In genomic region chr2:24559714-24560113, GRCh38 we compare ENCODE assay signal across 14 cellular contexts.
DNase-seq lines count a peak whose midpoint lies in the region; ATAC-seq and TF ChIP-seq lines count a peak whose summit lies in the region.
"Had no signal": no experiment of that assay in that cellular context is flagged by ENCODE, and none has a peak within 500 bp of the region (broad histone marks: within the 10 kb centered on the region; RNA-seq: fewer than 3 reads in every experiment).

No MANE protein-coding gene starts in this region.

- intact Hi-C loops in dorsolateral prefrontal cortex (cut with DNase I) (loop anchor here in 1 of 2 donors (5.0 kb wide), 1 partner anchor 67 kb away; the partner anchor contains the start of gene NCOA1), sigmoid colon (cut with DNase I) (no loop called here), OCI-LY7 (cut with micrococcal nuclease; ENCODE audit: unreplicated experiment) (no loop called here)

- TF ChIP-seq CTCF in BE2C (IDR thresholded peaks at IDR 0.05; ENCODE audit: low read depth, low read length) (no peak), dorsolateral prefrontal cortex (IDR thresholded peaks at IDR 0.05 in 54 of 56, conservative IDR thresholded peaks at IDR 0.05 in 2 of 56; ENCODE audit: low read depth in 1 of 56, partially characterized antibody in 56 of 56) (no peak), sigmoid colon (IDR thresholded peaks at IDR 0.05) (no peak), OCI-LY7 (conservative IDR thresholded peaks at IDR 0.05; ENCODE audit: low read length) (no peak)

- CTCF ChIA-PET in OCI-LY7 (lab: Charles Lee; ENCODE audit: unreplicated experiment), result no interaction called here

- H3K9me3 ChIP-seq in BE2C (no peaks in the 10 kb centered on the region), sigmoid colon (no peaks in the 10 kb centered on the region), OCI-LY7 (ENCODE audit: low read length) (0 out of 2 replicates have a peak, but pooled peaks cover 6% of the 10 kb centered on the region)
- H3K9me3 ChIP-seq: Caco-2 had no signal

- 79 to 93% methylated on average over 1 of the region's 1 CpG for WGBS in sigmoid colon, 2 donors

- H3K4me2 ChIP-seq in OCI-LY7 (ENCODE audit: low read length), result no peak overlapping the region

- peak overlapping the region in 1 of 8 donors; percentile 17 for H3K4me3 Mint-ChIP-seq in naive B cell

- ATAC-seq in naive B cell (ENCODE audit: low read depth in 2 of 2) (no peak), HG03159 (IDR thresholded peaks at IDR 0.05; ENCODE audit: unreplicated experiment) (no peak)

- H3K36me3 ChIP-seq in BE2C, result no peaks in the 10 kb centered on the region
- no peaks in the 10 kb centered on the region for H3K36me3 ChIP-seq in sigmoid colon
- H3K36me3 ChIP-seq in OCI-LY7 (ENCODE audit: insufficient read depth, low read length), result no peaks in the 10 kb centered on the region

- H2AFZ ChIP-seq in OCI-LY7 (ENCODE audit: low read length), result no peak overlapping the region

- no peaks in the 10 kb centered on the region for H4K20me1 ChIP-seq in OCI-LY7 (ENCODE audit: insufficient read depth, low read length)

- H3K9me2 ChIP-seq in OCI-LY7 (ENCODE audit: insufficient read depth, low read length), result no peaks in the 10 kb centered on the region

- H3K4me1 Mint-ChIP-seq in naive B cell, result peaks cover 28 to 41% (median 29%) of the 10 kb centered on the region in 3 donors

- TF ChIP-seq EP300 in sigmoid colon (IDR thresholded peaks at IDR 0.05), result no peak

- peaks cover 19 to 31% of the 10 kb centered on the region in 2 donors for H3K36me3 Mint-ChIP-seq in naive B cell

- H3K4me1 ChIP-seq in BE2C (0 out of 2 replicates have a peak, but pooled peaks cover 4% of the 10 kb centered on the region), sigmoid colon (peaks cover 0 to 26% (median 20%) of the 10 kb centered on the region in 4 donors), OCI-LY7 (ENCODE audit: insufficient read depth, low read length, poor library complexity, severe bottlenecking) (no peaks in the 10 kb centered on the region)

- no peaks in the 10 kb centered on the region for H3K27me3 ChIP-seq in BE2C
- no peaks in the 10 kb centered on the region for H3K27me3 ChIP-seq in dorsolateral prefrontal cortex
- no peaks in the 10 kb centered on the region for H3K27me3 ChIP-seq in sigmoid colon

- no TSS peak for BruUV-seq in OCI-LY7 (replicated peaks; lab: Mats Ljungman, UMichigan)

- peak; percentile 15 for DNase-seq in BE2C
- peak; percentile 80 for DNase-seq in M059J (ENCODE audit: low read depth)
- DNase-seq in dorsolateral prefrontal cortex, result no peak
- no peak for DNase-seq in naive B cell
- no peak for DNase-seq in sigmoid colon
- DNase-seq in OCI-LY7 (ENCODE audit: low spot score), result no peak
- no peak for DNase-seq in NCI-H1092 (lab: John Stamatoyannopoulos, UW)
- DNase-seq: activated CD4-positive, alpha-beta T cell treated with anti-CD3 and anti-CD28 coated beads, Interleukin-2, amount 50 U/mL, for 4 hours; activated effector memory CD4-positive, alpha-beta T cell treated with anti-CD3 and anti-CD28 coated beads, Interleukin-2, amount 50 U/mL, for 16 hours; Caco-2; effector CD4-positive, alpha-beta T cell; NCI-H774 had no signal

- H3K4me3 ChIP-seq in BE2C (ENCODE audit: low read depth, low read length) (no peak overlapping the region), dorsolateral prefrontal cortex (peak overlapping the region in 2 of 59 donors; percentile 18 to 36), sigmoid colon (no peak overlapping the region), OCI-LY7 (ENCODE audit: low read depth, low read length, poor library complexity, severe bottlenecking) (no peak overlapping the region)
- H3K4me3 ChIP-seq: skin epidermis had no signal

- no peaks in the 10 kb centered on the region for H3K79me2 ChIP-seq in OCI-LY7 (ENCODE audit: insufficient read depth, low read depth, low read length)

- peak overlapping the region in 35 of 59 donors; percentile 0 to 77 (median 48) for H3K27ac ChIP-seq in dorsolateral prefrontal cortex
- H3K27ac ChIP-seq in sigmoid colon, result peak overlapping the region in 1 of 4 donors; percentile 1
- no peak overlapping the region for H3K27ac ChIP-seq in OCI-LY7 (ENCODE audit: low read depth, low read length, poor library complexity, severe bottlenecking)

- peak overlapping the region in 4 of 6 donors; percentile 7 to 82 (median 24) for H3K27ac Mint-ChIP-seq in naive B cell

- POLR2A ChIA-PET in OCI-LY7 (lab: Charles Lee), result no interaction called here

- no peaks in the 10 kb centered on the region for H3K27me3 Mint-ChIP-seq in naive B cell

- TF ChIP-seq POLR2A in sigmoid colon (IDR thresholded peaks at IDR 0.05), result no peak

- H3K9me3 Mint-ChIP-seq in naive B cell, result peaks cover under 1 to 21% (median 8%) of the 10 kb centered on the region in 7 donors

Comparison
In these comparisons a context has a peak if more than half of its experiments do, and no peak if none do; other contexts are left out.
1. DNase-seq: peak in BE2C (single experiment) and M059J (single experiment); none in dorsolateral prefrontal cortex (0 of 10), naive B cell (single experiment), sigmoid colon (single experiment), OCI-LY7 (single experiment) and NCI-H1092 (single experiment).